ENCODE assay signal across 24 cellular contexts in the genomic region with DNA sequence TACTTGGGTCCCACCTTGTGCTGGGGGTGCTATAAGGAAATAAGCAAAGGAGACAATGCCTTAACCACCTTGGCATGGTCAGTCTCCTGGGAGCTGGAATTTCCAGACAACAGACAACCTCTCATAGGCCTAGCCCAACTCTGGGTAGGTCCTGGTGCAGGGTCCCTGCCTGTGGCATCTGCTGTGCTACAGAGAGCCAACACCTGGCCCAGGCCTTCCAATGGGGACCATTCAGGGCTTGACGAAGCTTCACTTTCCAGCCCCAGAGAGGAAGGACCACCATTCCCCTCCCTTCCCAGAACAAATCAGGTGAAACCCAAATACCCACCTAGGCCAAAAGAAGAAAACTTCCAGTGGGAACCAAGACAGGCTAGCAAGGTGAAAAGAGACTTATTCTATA.
DNase-seq lines count a peak whose midpoint lies in the region; ATAC-seq and TF ChIP-seq lines count a peak whose summit lies in the region.
"Had no signal": no experiment of that assay in that cellular context is flagged by ENCODE, and none has a peak within 500 bp of the region (broad histone marks: within the 10 kb centered on the region; RNA-seq: fewer than 3 reads in every experiment).

No MANE protein-coding gene starts in this region.

- H3K4me3 Mint-ChIP-seq in activated naive CD8-positive, alpha-beta T cell treated with anti-CD3 and anti-CD28 coated beads, Interleukin-2, amount 10 ng/mL, durations not matched to agents 7 days and 5 days: no peak overlapping the region
- H3K4me3 Mint-ChIP-seq in activated naive CD8-positive, alpha-beta T cell treated with anti-CD3 and anti-CD28 coated beads for 36 hours: no peak overlapping the region
- H3K4me3 Mint-ChIP-seq in activated CD4-positive, alpha-beta memory T cell treated with anti-CD3 and anti-CD28 coated beads, Interleukin-2, amount 10 ng/mL, durations not matched to agents 7 days and 5 days: peak overlapping the region; percentile 11

- 100% methylated on average over 1 of the region's 1 CpG for WGBS in mammary epithelial cell (ENCODE audit: low coverage, missing lambda C conversion rate)

- H3K36me3 Mint-ChIP-seq in activated naive CD8-positive, alpha-beta T cell treated with anti-CD3 and anti-CD28 coated beads, Interleukin-2, amount 10 ng/mL, durations not matched to agents 7 days and 5 days: peaks cover 3% of the 10 kb centered on the region
- H3K36me3 Mint-ChIP-seq in activated naive CD8-positive, alpha-beta T cell treated with anti-CD3 and anti-CD28 coated beads for 36 hours: peaks cover 5% of the 10 kb centered on the region
- H3K36me3 Mint-ChIP-seq in activated CD4-positive, alpha-beta memory T cell treated with anti-CD3 and anti-CD28 coated beads, Interleukin-2, amount 10 ng/mL, durations not matched to agents 7 days and 5 days (ENCODE audit: low read depth): peaks cover 6% of the 10 kb centered on the region
- H3K36me3 Mint-ChIP-seq: naive thymus-derived CD8-positive, alpha-beta T cell had no signal

- no peak overlapping the region for H3K4me2 ChIP-seq in mammary epithelial cell (ENCODE audit: insufficient read depth, low read depth, low read length)
- H3K4me2 ChIP-seq: hepatocyte, PC-9 had no signal

- no peaks in the 10 kb centered on the region for H3K79me2 ChIP-seq in mammary epithelial cell (ENCODE audit: insufficient read depth, low read length)
- H3K79me2 ChIP-seq: hepatocyte had no signal

- no peak for ATAC-seq in activated naive CD8-positive, alpha-beta T cell treated with anti-CD3 and anti-CD28 coated beads, Interleukin-2, amount 10 ng/mL, durations not matched to agents 7 days and 5 days (ENCODE audit: low read depth)
- ATAC-seq in lower lobe of right lung (no peak), GM19467 (IDR thresholded peaks at IDR 0.05; ENCODE audit: unreplicated experiment) (no peak), HG03280 (IDR thresholded peaks at IDR 0.05; ENCODE audit: unreplicated experiment) (no peak)
- ATAC-seq: K562, sciatic nerve had no signal

- BruUV-seq in mammary epithelial cell (replicated peaks; lab: Mats Ljungman, UMichigan): no TSS peak

- TF ChIP-seq CTCF in lower lobe of right lung (IDR thresholded peaks at IDR 0.05) (no peak), mammary epithelial cell (conservative IDR thresholded peaks at IDR 0.05 in 1 of 2, IDR thresholded peaks at IDR 0.05 in 1 of 2; ENCODE audit: extremely low read depth in 1 of 2, insufficient read depth in 1 of 2, low read depth in 1 of 2, low read length in 2 of 2) (no peak), foreskin fibroblast (IDR thresholded peaks at IDR 0.05; ENCODE audit: low read depth, low read length) (no peak)

- H3K27me3 ChIP-seq in lower lobe of right lung (ENCODE audit: low read depth): no peaks in the 10 kb centered on the region
- no peaks in the 10 kb centered on the region for H3K27me3 ChIP-seq in mammary epithelial cell (ENCODE audit: insufficient read depth, low read length)
- H3K27me3 ChIP-seq: cardiac muscle cell, hepatocyte, SJSA1 had no signal

- DNase-seq in activated naive CD8-positive, alpha-beta T cell treated with anti-CD3 and anti-CD28 coated beads, Interleukin-2, amount 10 ng/mL, durations not matched to agents 7 days and 5 days: no peak
- DNase-seq in activated naive CD8-positive, alpha-beta T cell treated with anti-CD3 and anti-CD28 coated beads for 36 hours: no peak
- DNase-seq in activated CD4-positive, alpha-beta memory T cell treated with anti-CD3 and anti-CD28 coated beads, Interleukin-2, amount 10 ng/mL, durations not matched to agents 7 days and 5 days: no peak
- peak; percentile 16 for DNase-seq in lower lobe of right lung
- no peak for DNase-seq in mammary epithelial cell
- DNase-seq in foreskin fibroblast: no peak
- DNase-seq: amniotic stem cell; dermis blood vessel endothelial cell; mesendoderm; NCI-H187; NCI-H2227 treated with DMSO at 0.1 percent for 48 hours; NCI-H774; PC-9; stimulated activated naive CD4-positive, alpha-beta T cell had no signal

- no peaks in the 10 kb centered on the region for H3K27me3 Mint-ChIP-seq in activated naive CD8-positive, alpha-beta T cell treated with anti-CD3 and anti-CD28 coated beads, Interleukin-2, amount 10 ng/mL, durations not matched to agents 7 days and 5 days
- H3K27me3 Mint-ChIP-seq in activated naive CD8-positive, alpha-beta T cell treated with anti-CD3 and anti-CD28 coated beads for 36 hours: no peaks in the 10 kb centered on the region
- no peaks in the 10 kb centered on the region for H3K27me3 Mint-ChIP-seq in activated CD4-positive, alpha-beta memory T cell treated with anti-CD3 and anti-CD28 coated beads, Interleukin-2, amount 10 ng/mL, durations not matched to agents 7 days and 5 days

- peaks cover 5% of the 10 kb centered on the region for H3K9me3 ChIP-seq in lower lobe of right lung
- H3K9me3 ChIP-seq in mammary epithelial cell (replicated peaks; ENCODE audit: insufficient read depth, low read length): no peaks in the 10 kb centered on the region

- no peak overlapping the region for H3K9ac ChIP-seq in mammary epithelial cell (ENCODE audit: insufficient read depth, low read length)

- no peak overlapping the region for H3K4me3 ChIP-seq in lower lobe of right lung
- H3K4me3 ChIP-seq in mammary epithelial cell (replicated peaks in 1 of 3; ENCODE audit: insufficient read depth in 1 of 3, low read depth in 2 of 3, low read length in 3 of 3): no peak overlapping the region
- H3K4me3 ChIP-seq in foreskin fibroblast (ENCODE audit: low read depth in 1 of 2, low read length in 2 of 2): no peak overlapping the region
- H3K4me3 ChIP-seq: cardiac muscle cell, hepatocyte, K562, PC-9, SJSA1 had no signal

- intact Hi-C loops in lower lobe of right lung (cut with DNase I): no loop called here
- intact Hi-C loops in mammary epithelial cell (cut with micrococcal nuclease): no loop called here

- H3K36me3 ChIP-seq in lower lobe of right lung (no peaks in the 10 kb centered on the region), mammary epithelial cell (ENCODE audit: insufficient read depth, low read length) (no peaks in the 10 kb centered on the region)
- H3K36me3 ChIP-seq: cardiac muscle cell had no signal

- POLR2A ChIA-PET in activated naive CD8-positive, alpha-beta T cell treated with anti-CD3 and anti-CD28 coated beads, Interleukin-2, amount 10 ng/mL, durations not matched to agents 7 days and 5 days (lab: Charles Lee): interaction anchor here (1.0 kb wide), 1 partner anchor 26 kb away, joined by 3 read pairs; no protein-coding TSS in a partner anchor
- POLR2A ChIA-PET in activated CD4-positive, alpha-beta memory T cell treated with anti-CD3 and anti-CD28 coated beads, Interleukin-2, amount 10 ng/mL, durations not matched to agents 7 days and 5 days (lab: Charles Lee): interaction anchor here (1.1 to 3.2 kb wide), 15 partner anchors 9 to 84 kb away, joined by 3 to 37 read pairs (median 7); no protein-coding TSS in a partner anchor

- dilution Hi-C loops in mammary epithelial cell (cut with HindIII; ENCODE audit: low sequenced_read_pairs): no loop called here

- H3K4me1 ChIP-seq in lower lobe of right lung (peaks cover 23% of the 10 kb centered on the region), mammary epithelial cell (ENCODE audit: insufficient read depth, low read length) (peaks cover 8% of the 10 kb centered on the region)

- CTCF ChIA-PET in activated CD4-positive, alpha-beta memory T cell treated with anti-CD3 and anti-CD28 coated beads, Interleukin-2, amount 10 ng/mL, durations not matched to agents 7 days and 5 days (lab: Charles Lee): interaction anchor here (0.9 to 2.2 kb wide), 8 partner anchors 12 to 92 kb away, joined by 3 to 8 read pairs (median 6); no protein-coding TSS in a partner anchor
- CTCF ChIA-PET in mammary epithelial cell (lab: Charles Lee; ENCODE audit: low non-redundant PET): no interaction called here

- no peaks in the 10 kb centered on the region for H4K20me1 ChIP-seq in mammary epithelial cell (ENCODE audit: insufficient read depth, low read length)

- H3K27ac ChIP-seq in lower lobe of right lung (no peak overlapping the region), mammary epithelial cell (ENCODE audit: insufficient read depth, low read depth, low read length) (no peak overlapping the region)
- H3K27ac ChIP-seq: C4-2B, cardiac muscle cell, PC-9, SJSA1, VCaP had no signal

- H3K9me3 Mint-ChIP-seq in activated naive CD8-positive, alpha-beta T cell treated with anti-CD3 and anti-CD28 coated beads, Interleukin-2, amount 10 ng/mL, durations not matched to agents 7 days and 5 days: peaks cover 3% of the 10 kb centered on the region
- peaks cover 3% of the 10 kb centered on the region for H3K9me3 Mint-ChIP-seq in activated naive CD8-positive, alpha-beta T cell treated with anti-CD3 and anti-CD28 coated beads for 36 hours
- peaks cover 10% of the 10 kb centered on the region for H3K9me3 Mint-ChIP-seq in activated CD4-positive, alpha-beta memory T cell treated with anti-CD3 and anti-CD28 coated beads, Interleukin-2, amount 10 ng/mL, durations not matched to agents 7 days and 5 days

- in situ Hi-C loops in mammary epithelial cell (cut with MboI; ENCODE audit: low sequenced_read_pairs in 2 of 2): no loop called here

- peaks cover 15% of the 10 kb centered on the region for H3K4me1 Mint-ChIP-seq in activated naive CD8-positive, alpha-beta T cell treated with anti-CD3 and anti-CD28 coated beads, Interleukin-2, amount 10 ng/mL, durations not matched to agents 7 days and 5 days
- peaks cover 19% of the 10 kb centered on the region for H3K4me1 Mint-ChIP-seq in activated naive CD8-positive, alpha-beta T cell treated with anti-CD3 and anti-CD28 coated beads for 36 hours
- peaks cover 40% of the 10 kb centered on the region for H3K4me1 Mint-ChIP-seq in activated CD4-positive, alpha-beta memory T cell treated with anti-CD3 and anti-CD28 coated beads, Interleukin-2, amount 10 ng/mL, durations not matched to agents 7 days and 5 days

- H3K27ac Mint-ChIP-seq in activated naive CD8-positive, alpha-beta T cell treated with anti-CD3 and anti-CD28 coated beads, Interleukin-2, amount 10 ng/mL, durations not matched to agents 7 days and 5 days: peak overlapping the region; percentile 80
- H3K27ac Mint-ChIP-seq in activated naive CD8-positive, alpha-beta T cell treated with anti-CD3 and anti-CD28 coated beads for 36 hours: no peak overlapping the region
- H3K27ac Mint-ChIP-seq in activated CD4-positive, alpha-beta memory T cell treated with anti-CD3 and anti-CD28 coated beads, Interleukin-2, amount 10 ng/mL, durations not matched to agents 7 days and 5 days: peak overlapping the region; percentile 99

- no peak overlapping the region for H2AFZ ChIP-seq in mammary epithelial cell (ENCODE audit: low read depth, low read length)
- H2AFZ ChIP-seq: hepatocyte, PC-9 had no signal
